ENCODE assay signal across 6 cellular contexts in the genomic region with DNA sequence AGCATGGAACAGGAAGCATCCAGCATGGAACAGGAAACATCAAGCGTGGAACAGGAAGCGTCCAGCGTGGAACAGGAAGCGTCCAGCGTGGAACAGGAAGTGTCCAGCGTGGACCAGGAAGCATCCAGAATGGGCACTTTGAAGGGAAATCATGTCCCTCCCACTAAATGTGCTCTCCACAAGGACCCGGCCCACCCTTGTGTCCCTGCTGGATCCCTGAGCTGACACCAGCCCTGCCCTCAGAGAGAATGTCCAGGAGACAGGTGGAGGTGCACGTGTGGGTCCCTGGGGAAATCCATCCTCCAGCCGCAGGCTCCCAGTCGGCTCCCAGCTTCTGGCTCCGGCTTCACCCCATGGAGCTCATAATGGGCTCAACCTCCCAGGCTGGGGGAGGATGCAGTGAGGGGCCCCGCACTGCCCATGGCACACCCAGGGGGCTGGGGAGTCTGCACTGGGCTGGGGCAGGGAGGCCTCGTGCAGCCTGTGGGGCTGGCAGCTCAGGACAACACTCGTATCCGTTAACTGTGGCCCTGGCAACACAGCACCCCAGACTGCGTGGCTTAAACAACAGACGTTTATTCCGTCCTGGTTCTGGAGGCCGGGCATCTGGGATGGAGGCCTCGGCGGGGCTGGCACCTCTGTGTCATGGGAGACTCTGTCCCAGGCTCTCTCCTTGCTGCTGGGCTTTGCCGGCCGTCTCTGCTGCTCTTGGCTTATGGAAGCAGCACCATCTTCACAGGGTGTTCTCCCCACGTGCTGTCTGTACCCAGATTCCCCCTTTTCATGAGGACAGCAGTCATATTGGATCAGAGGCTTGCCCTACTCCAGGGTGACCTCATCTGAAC.
DNase-seq lines count a peak whose midpoint lies in the region; ATAC-seq and TF ChIP-seq lines count a peak whose summit lies in the region.
"Not testable (repeated sequence)": the region's sequence is repeated elsewhere in the genome, so short reads cannot be mapped to it uniquely, and the experiment has no call there.

No MANE protein-coding gene starts in this region.

- TF ChIP-seq CTCF in A673 (conservative IDR thresholded peaks at IDR 0.05; ENCODE audit: low read depth, low read length); activated B cell treated with CpG ODN at 0.5 μM for 24 hours (IDR thresholded peaks at IDR 0.05): not testable (repeated sequence)

- H3K4me3 ChIP-seq in A673 (ENCODE audit: low read depth, low read length, poor library complexity, severe bottlenecking); H7 (ENCODE audit: insufficient read depth, low read depth, low read length): not testable (repeated sequence)

- H3K4me1 ChIP-seq in A673 (ENCODE audit: insufficient read depth, low read length, poor library complexity, severe bottlenecking): peaks cover 30% of the 10 kb centered on the region

- CTCF ChIA-PET in A673 (lab: Charles Lee); activated B cell treated with CpG ODN at 0.5 μM for 24 hours (lab: Charles Lee): not testable (repeated sequence)

- not testable (repeated sequence) for H3K36me3 ChIP-seq in A673 (ENCODE audit: insufficient read depth, low read length, poor library complexity, severe bottlenecking); H7 (replicated peaks; ENCODE audit: control insufficient read depth, insufficient read depth, low read length)

- not testable (repeated sequence) for H3K27me3 Mint-ChIP-seq in activated B cell treated with CpG ODN at 0.5 μM for 24 hours; memory B cell; stimulated activated memory B cell treated with anti-CD40 and anti-IgM and Interleukin-4, amounts not matched to agents 10 μg/mL and 1 μg/mL and 100 μg/mL, for 72 hours

- POLR2A ChIA-PET in A673 (lab: Charles Lee; ENCODE audit: low non-redundant PET); activated B cell treated with CpG ODN at 0.5 μM for 24 hours (lab: Charles Lee): not testable (repeated sequence)

- DNase-seq in A673 (ENCODE audit: low spot score) (peak; percentile 89), H7 (peak; percentile 7), cardiac septum (ENCODE audit: low spot score) (peak; percentile 72), memory B cell (ENCODE audit: low spot score in 2 of 2) (peak in 1 of 2 donors; percentile 11)
- not testable (repeated sequence) for DNase-seq in activated B cell treated with CpG ODN at 0.5 μM for 24 hours

- not testable (repeated sequence) for H3K27me3 ChIP-seq in A673 (replicated peaks; ENCODE audit: insufficient read depth, low read depth, low read length, poor library complexity); H7 (ENCODE audit: control insufficient read depth, insufficient read depth, low read length)

- intact Hi-C loops in A673 (cut with micrococcal nuclease; ENCODE audit: unreplicated experiment); activated B cell treated with CpG ODN at 0.5 μM for 24 hours (cut with micrococcal nuclease); cardiac septum (cut with DNase I): not testable (repeated sequence)

- not testable (repeated sequence) for BruUV-seq in A673 (replicated peaks; lab: Mats Ljungman, UMichigan)

- peak overlapping the region; percentile 39 for H3K27ac Mint-ChIP-seq in activated B cell treated with CpG ODN at 0.5 μM for 24 hours
- H3K27ac Mint-ChIP-seq in memory B cell: peak overlapping the region; percentile 56
- peak overlapping the region; percentile 70 for H3K27ac Mint-ChIP-seq in stimulated activated memory B cell treated with anti-CD40 and anti-IgM and Interleukin-4, amounts not matched to agents 10 μg/mL and 1 μg/mL and 100 μg/mL, for 72 hours

- H3K9me3 Mint-ChIP-seq in activated B cell treated with CpG ODN at 0.5 μM for 24 hours; memory B cell; stimulated activated memory B cell treated with anti-CD40 and anti-IgM and Interleukin-4, amounts not matched to agents 10 μg/mL and 1 μg/mL and 100 μg/mL, for 72 hours: not testable (repeated sequence)

- not testable (repeated sequence) for H3K9me3 ChIP-seq in A673 (ENCODE audit: low read depth, low read length, poor library complexity, severe bottlenecking)

- peak overlapping the region; percentile 93 for H3K27ac ChIP-seq in A673 (ENCODE audit: low read depth, low read length, poor library complexity, severe bottlenecking)

- not testable (repeated sequence) for H3K4me3 Mint-ChIP-seq in activated B cell treated with CpG ODN at 0.5 μM for 24 hours; memory B cell; stimulated activated memory B cell treated with anti-CD40 and anti-IgM and Interleukin-4, amounts not matched to agents 10 μg/mL and 1 μg/mL and 100 μg/mL, for 72 hours

- not testable (repeated sequence) for H3K36me3 Mint-ChIP-seq in activated B cell treated with CpG ODN at 0.5 μM for 24 hours (ENCODE audit: low read depth); memory B cell
- H3K36me3 Mint-ChIP-seq in stimulated activated memory B cell treated with anti-CD40 and anti-IgM and Interleukin-4, amounts not matched to agents 10 μg/mL and 1 μg/mL and 100 μg/mL, for 72 hours: peaks cover 39% of the 10 kb centered on the region

- peaks cover 33% of the 10 kb centered on the region for H3K4me1 Mint-ChIP-seq in activated B cell treated with CpG ODN at 0.5 μM for 24 hours
- peaks cover 17% of the 10 kb centered on the region for H3K4me1 Mint-ChIP-seq in memory B cell
- peaks cover 52% of the 10 kb centered on the region for H3K4me1 Mint-ChIP-seq in stimulated activated memory B cell treated with anti-CD40 and anti-IgM and Interleukin-4, amounts not matched to agents 10 μg/mL and 1 μg/mL and 100 μg/mL, for 72 hours

- not testable (repeated sequence) for ATAC-seq in activated B cell treated with CpG ODN at 0.5 μM for 24 hours (ENCODE audit: low read depth); memory B cell (ENCODE audit: low read depth); stimulated activated memory B cell treated with anti-CD40 and anti-IgM and Interleukin-4, amounts not matched to agents 10 μg/mL and 1 μg/mL and 100 μg/mL, for 72 hours
